In the genomic region with DNA sequence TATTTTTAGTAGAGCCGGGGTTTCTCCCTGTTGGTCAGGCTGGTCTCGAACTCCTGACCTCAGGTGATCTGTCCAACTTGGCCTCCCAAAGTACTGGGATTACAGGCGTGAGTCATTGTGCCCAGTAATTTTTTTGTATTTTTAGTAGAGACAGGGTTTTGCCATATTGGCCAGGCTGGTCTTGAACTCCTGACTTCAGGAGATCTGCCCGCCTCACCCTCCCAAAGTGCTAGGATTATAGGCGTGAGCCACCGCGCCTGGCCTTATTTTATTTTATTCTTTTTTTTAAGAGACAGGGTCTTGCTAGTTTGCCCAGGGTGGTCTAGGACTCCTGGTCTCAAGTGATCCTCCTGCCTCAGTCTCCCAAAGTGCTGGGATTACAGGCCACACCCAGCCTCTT, we compare ENCODE assay signal across 1 cellular context.
TF ChIP-seq lines count a peak whose summit lies in the region.
"Not testable (repeated sequence)": the region's sequence is repeated elsewhere in the genome, so short reads cannot be mapped to it uniquely, and the experiment has no call there.

No MANE protein-coding gene starts in this region.

TF ChIP-seq in K562, 482 proteins besides CTCF, POLR2A, EP300 and RAD21:
- 0 out of 2 replicates have a peak, but pooled peaks have one; percentile 5 for TF ChIP-seq ADNP (tag; IDR thresholded peaks at IDR 0.05)
- 0 out of 2 replicates have a peak, but pooled peaks have one; percentile 8 for TF ChIP-seq ATF3 (IDR thresholded peaks at IDR 0.05)
- not testable (repeated sequence) for TF ChIP-seq ATF3 (CRISPR knock-in tag; conservative IDR thresholded peaks at IDR 0.05)
TF ChIP-seq in K562: peak in this region for 2; not testable (repeated sequence) for 480.
